In the genomic region with DNA sequence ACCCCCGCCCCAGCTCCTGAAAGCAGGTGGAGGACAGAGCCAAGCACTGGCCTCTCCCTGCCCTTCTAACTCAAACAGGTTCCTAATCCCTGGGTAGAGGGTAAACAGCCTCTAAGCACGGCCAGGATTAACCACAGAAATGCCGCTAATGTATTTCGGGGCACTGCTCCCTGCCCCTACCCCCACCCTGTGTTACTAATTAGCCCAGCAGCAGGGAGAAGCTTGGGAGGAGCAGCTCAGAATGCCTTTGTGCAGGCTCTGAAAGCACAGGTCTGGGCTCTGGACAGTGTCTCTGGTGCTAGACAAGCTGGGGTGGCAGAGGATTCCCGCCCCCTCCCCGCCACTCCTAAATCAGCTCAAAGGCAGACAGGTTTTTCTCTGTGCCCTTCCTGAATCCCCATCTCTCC, we compare ENCODE assay signal across 13 cellular contexts. TPM values are rescaled to one million over a fixed set of nuclear protein-coding genes. Genes with fewer than 3 reads are reported as not detected.
DNase-seq lines count a peak whose midpoint lies in the region; ATAC-seq and TF ChIP-seq lines count a peak whose summit lies in the region.
"Had no signal": no experiment of that assay in that cellular context is flagged by ENCODE, and none has a peak within 500 bp of the region (broad histone marks: within the 10 kb centered on the region; RNA-seq: fewer than 3 reads in every experiment).

No MANE protein-coding gene starts in this region.

- H3K9me3 Mint-ChIP-seq in CD8-positive, alpha-beta T cell: no peaks in the 10 kb centered on the region
- H3K9me3 Mint-ChIP-seq: activated CD4-positive, alpha-beta memory T cell treated with anti-CD3 and anti-CD28 coated beads, Interleukin-2, amount 10 ng/mL, durations not matched to agents 7 days and 5 days; activated T-helper 17 cell treated with anti-CD3 and anti-CD28 coated beads, Interleukin-2, amount 50 U/mL, for 72 hours had no signal

- TF ChIP-seq CTCF in AG10803 (conservative IDR thresholded peaks at IDR 0.05; ENCODE audit: low read length): no peak
- no peak for TF ChIP-seq CTCF in VCaP (conservative IDR thresholded peaks at IDR 0.05)
- TF ChIP-seq CTCF in CD8-positive, alpha-beta T cell (IDR thresholded peaks at IDR 0.05): no peak
- no peak for TF ChIP-seq CTCF in BE2C (IDR thresholded peaks at IDR 0.05; ENCODE audit: low read depth, low read length)

- H3K4me3 ChIP-seq in AG10803 (ENCODE audit: low read length) (no peak overlapping the region), mucosa of stomach (ENCODE audit: low read length) (no peak overlapping the region), BE2C (ENCODE audit: low read depth, low read length) (no peak overlapping the region)
- no peak overlapping the region for H3K4me3 ChIP-seq in CD8-positive, alpha-beta T cell (ENCODE audit: low read depth, low read length)
- H3K4me3 ChIP-seq: testis had no signal

- peaks cover 27% of the 10 kb centered on the region for H3K27me3 Mint-ChIP-seq in CD8-positive, alpha-beta T cell (ENCODE audit: low read depth)

- H3K27ac Mint-ChIP-seq in CD8-positive, alpha-beta T cell: no peak overlapping the region
- H3K27ac Mint-ChIP-seq: activated CD4-positive, alpha-beta memory T cell treated with anti-CD3 and anti-CD28 coated beads, Interleukin-2, amount 10 ng/mL, durations not matched to agents 7 days and 5 days; activated T-helper 17 cell treated with anti-CD3 and anti-CD28 coated beads, Interleukin-2, amount 50 U/mL, for 72 hours had no signal

- peak overlapping the region; percentile 88 for H3K27ac ChIP-seq in VCaP
- H3K27ac ChIP-seq in CD8-positive, alpha-beta T cell (ENCODE audit: low read depth, low read length): no peak overlapping the region
- H3K27ac ChIP-seq: epithelial cell of prostate, testis had no signal

- DNase-seq in AG10803 (ENCODE audit: low read depth) (peak; percentile 57), HuH-7.5 (ENCODE audit: low spot score) (peak; percentile 39), BE2C (no peak), NCI-H446 (lab: John Stamatoyannopoulos, UW) (no peak)
- no peak for DNase-seq in CD8-positive, alpha-beta T cell
- DNase-seq: activated CD4-positive, alpha-beta memory T cell treated with anti-CD3 and anti-CD28 coated beads, Interleukin-2, amount 10 ng/mL, durations not matched to agents 7 days and 5 days; stimulated activated CD4-positive, alpha-beta T cell treated with anti-CD3 and anti-CD28 coated beads, Interleukin-1b, Interleukin-23, amount 100 ng/mL, for 48 hours; testis had no signal

- intact Hi-C loops in CD8-positive, alpha-beta T cell (cut with DNase I, micrococcal nuclease): no loop called here

- CTCF ChIA-PET in CD8-positive, alpha-beta T cell (lab: Charles Lee): no interaction called here

- no peak overlapping the region for H3K4me3 Mint-ChIP-seq in CD8-positive, alpha-beta T cell
- H3K4me3 Mint-ChIP-seq: activated CD4-positive, alpha-beta memory T cell treated with anti-CD3 and anti-CD28 coated beads, Interleukin-2, amount 10 ng/mL, durations not matched to agents 7 days and 5 days; activated T-helper 17 cell treated with anti-CD3 and anti-CD28 coated beads, Interleukin-2, amount 50 U/mL, for 72 hours had no signal

- POLR2A ChIA-PET in CD8-positive, alpha-beta T cell (lab: Charles Lee): no interaction called here

- H3K9me3 ChIP-seq in mucosa of stomach (ENCODE audit: control insufficient read depth, low read length) (no peaks in the 10 kb centered on the region), BE2C (no peaks in the 10 kb centered on the region)
- H3K9me3 ChIP-seq in CD8-positive, alpha-beta T cell (ENCODE audit: low read length): no peaks in the 10 kb centered on the region
- H3K9me3 ChIP-seq: testis had no signal

- no peak for ATAC-seq in CD8-positive, alpha-beta T cell
- ATAC-seq in GM21515 (IDR thresholded peaks at IDR 0.05; ENCODE audit: unreplicated experiment): no peak
- ATAC-seq: activated T-helper 17 cell treated with anti-CD3 and anti-CD28 coated beads, Interleukin-2, amount 50 U/mL, for 72 hours had no signal

- H3K36me3 Mint-ChIP-seq in CD8-positive, alpha-beta T cell: no peaks in the 10 kb centered on the region

- H3K4me1 ChIP-seq in mucosa of stomach (ENCODE audit: control insufficient read depth, insufficient read depth, low read length) (peaks cover 83% of the 10 kb centered on the region), BE2C (no peaks in the 10 kb centered on the region; the same call in none of the 2 replicates)
- no peaks in the 10 kb centered on the region for H3K4me1 ChIP-seq in CD8-positive, alpha-beta T cell (ENCODE audit: insufficient read depth, low read length)

- no peaks in the 10 kb centered on the region for H3K27me3 ChIP-seq in mucosa of stomach (ENCODE audit: control insufficient read depth, insufficient read depth, low read length)
- H3K27me3 ChIP-seq in CD8-positive, alpha-beta T cell (ENCODE audit: insufficient read depth, low read length): peaks cover 14% of the 10 kb centered on the region
- H3K27me3 ChIP-seq in BE2C: no peaks in the 10 kb centered on the region
- H3K27me3 ChIP-seq: testis had no signal

- peak overlapping the region; percentile 40 for H3K9ac ChIP-seq in mucosa of stomach (ENCODE audit: low read length)

- H3K36me3 ChIP-seq in mucosa of stomach (ENCODE audit: control insufficient read depth, insufficient read depth, low read length) (no peaks in the 10 kb centered on the region), BE2C (peaks cover 3% of the 10 kb centered on the region)
- no peaks in the 10 kb centered on the region for H3K36me3 ChIP-seq in CD8-positive, alpha-beta T cell (ENCODE audit: insufficient read depth, low read length)

- no peaks in the 10 kb centered on the region for H3K4me1 Mint-ChIP-seq in CD8-positive, alpha-beta T cell (ENCODE audit: low read depth)
- H3K4me1 Mint-ChIP-seq: activated CD4-positive, alpha-beta memory T cell treated with anti-CD3 and anti-CD28 coated beads, Interleukin-2, amount 10 ng/mL, durations not matched to agents 7 days and 5 days; activated T-helper 17 cell treated with anti-CD3 and anti-CD28 coated beads, Interleukin-2, amount 50 U/mL, for 72 hours had no signal

RNA-seq across cellular contexts. Expression of a gene that starts 53.2 kb away (rescaled TPM):
- total RNA-seq in CD8-positive, alpha-beta T cell: 1 to 10 TPM; 2.5 to 2.9 TPM
- 66.2 TPM for polyA plus RNA-seq in BE2C (2012; ENCODE audit: insufficient read depth, insufficient read length, low read depth)

Comparison
In these comparisons a context has a peak if more than half of its experiments do, and no peak if none do; other contexts are left out.
1. DNase-seq: peak in AG10803 (single experiment) and HuH-7.5 (single experiment); none in CD8-positive, alpha-beta T cell (0 of 7), BE2C (single experiment) and NCI-H446 (0 of 2).